1 cellular context compared by ENCODE assay signal in genomic region chr22:38314992-38315800, GRCh38.
TF ChIP-seq lines count a peak whose summit lies in the region.

No MANE protein-coding gene starts in this region.

TF ChIP-seq in H1, 55 proteins besides CTCF, POLR2A, EP300 and RAD21 (continued from another document):
- TF ChIP-seq USF2 (IDR thresholded peaks at IDR 0.05; ENCODE audit: low read length), result no peak
- no peak for TF ChIP-seq GABPA (IDR thresholded peaks at IDR 0.05; ENCODE audit: borderline replicate concordance, insufficient read depth, low read length)
- TF ChIP-seq SIRT6 (IDR thresholded peaks at IDR 0.05; ENCODE audit: low read length), result no peak
- no peak; the same call in 1 of the 2 replicates for TF ChIP-seq POLR2AphosphoS5 (IDR thresholded peaks at IDR 0.05; ENCODE audit: low read depth, low read length)
- TF ChIP-seq ZNF274 (IDR thresholded peaks at IDR 0.05; ENCODE audit: borderline replicate concordance, extremely low read depth, low read length), result no peak
- TF ChIP-seq NANOG (IDR thresholded peaks at IDR 0.05; ENCODE audit: insufficient read depth, low read depth, low read length, poor library complexity, severe bottlenecking), result no peak
- no peak for TF ChIP-seq RXRA (IDR thresholded peaks at IDR 0.05; ENCODE audit: insufficient read depth, low read depth, low read length)
- no peak for TF ChIP-seq SAP30 (IDR thresholded peaks at IDR 0.05; ENCODE audit: insufficient read depth, insufficient replicate concordance, low read length)
